1 cellular context compared by ENCODE assay signal in the genomic region with DNA sequence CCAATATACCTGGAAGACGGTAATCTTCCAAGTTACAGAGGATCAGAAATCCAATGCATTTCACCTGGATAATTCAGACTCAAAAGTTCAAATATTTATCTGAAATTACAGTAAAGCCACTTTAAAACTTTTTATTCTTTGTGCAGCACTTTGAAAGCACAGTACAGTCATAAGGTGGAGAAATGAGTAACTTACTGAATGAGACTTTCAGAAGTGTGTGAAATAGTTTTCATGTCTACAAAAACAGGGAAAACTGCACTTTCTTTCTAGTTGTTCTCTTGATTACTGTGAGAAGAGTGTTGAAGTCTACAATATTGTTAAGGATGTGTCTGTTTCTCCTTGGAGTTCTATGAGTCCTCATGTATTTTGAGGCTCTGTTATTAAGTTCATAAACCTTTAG.
TF ChIP-seq lines count a peak whose summit lies in the region.

No MANE protein-coding gene starts in this region.

TF ChIP-seq in IMR-90, 13 proteins besides CTCF, POLR2A, EP300 and RAD21:
- TF ChIP-seq, protein P1, sequence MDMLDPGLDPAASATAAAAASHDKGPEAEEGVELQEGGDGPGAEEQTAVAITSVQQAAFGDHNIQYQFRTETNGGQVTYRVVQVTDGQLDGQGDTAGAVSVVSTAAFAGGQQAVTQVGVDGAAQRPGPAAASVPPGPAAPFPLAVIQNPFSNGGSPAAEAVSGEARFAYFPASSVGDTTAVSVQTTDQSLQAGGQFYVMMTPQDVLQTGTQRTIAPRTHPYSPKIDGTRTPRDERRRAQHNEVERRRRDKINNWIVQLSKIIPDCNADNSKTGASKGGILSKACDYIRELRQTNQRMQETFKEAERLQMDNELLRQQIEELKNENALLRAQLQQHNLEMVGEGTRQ (IDR thresholded peaks at IDR 0.05; ENCODE audit: low read depth, low read length), result no peak
- no peak for TF ChIP-seq MAZ (IDR thresholded peaks at IDR 0.05; ENCODE audit: borderline replicate concordance, low read depth, low read length)
- TF ChIP-seq RFX5 (IDR thresholded peaks at IDR 0.05; ENCODE audit: low read depth, low read length), result no peak
- TF ChIP-seq BHLHE40 (IDR thresholded peaks at IDR 0.05; ENCODE audit: low read depth, low read length), result no peak
- no peak for TF ChIP-seq CEBPB (IDR thresholded peaks at IDR 0.05; ENCODE audit: low read depth, low read length)
- TF ChIP-seq SMC3 (IDR thresholded peaks at IDR 0.05; ENCODE audit: low read depth, low read length), result no peak
- no peak for TF ChIP-seq RCOR1 (IDR thresholded peaks at IDR 0.05; ENCODE audit: insufficient replicate concordance, low read length)
